ENCODE assay signal across 8 cellular contexts in genomic region chr15:92845109-92845508, GRCh38. TPM values are rescaled to one million over a fixed set of nuclear protein-coding genes. Genes with fewer than 3 reads are reported as not detected.
DNase-seq lines count a peak whose midpoint lies in the region; ATAC-seq and TF ChIP-seq lines count a peak whose summit lies in the region.

No MANE protein-coding gene starts in this region.

- H3K4me3 ChIP-seq in DOHH2 (ENCODE audit: low read length) (peak overlapping the region; percentile 36), MM.1S (ENCODE audit: low read length) (peak overlapping the region; percentile 19), adipocyte (ENCODE audit: low read length) (no peak overlapping the region)

- H3K27ac ChIP-seq in DOHH2 (ENCODE audit: low read depth, low read length) (peak overlapping the region; percentile 55), MM.1S (ENCODE audit: low read length) (peak overlapping the region; percentile 74)

- no peaks in the 10 kb centered on the region for H3K27me3 ChIP-seq in DOHH2 (ENCODE audit: control insufficient read depth, low read length)
- no peaks in the 10 kb centered on the region for H3K27me3 ChIP-seq in MM.1S (replicated peaks; ENCODE audit: insufficient read depth, low read length)
- no peaks in the 10 kb centered on the region for H3K27me3 ChIP-seq in adipocyte (replicated peaks; ENCODE audit: control insufficient read depth, insufficient read depth, low read length)

- TF ChIP-seq CTCF in DOHH2 (IDR thresholded peaks at IDR 0.05; ENCODE audit: low read depth, low read length, poor library complexity, severe bottlenecking), result no peak
- no peak for TF ChIP-seq CTCF in MM.1S (IDR thresholded peaks at IDR 0.05; ENCODE audit: low read length)

- intact Hi-C loops in left colon (cut with DNase I, micrococcal nuclease), result no loop called here

- H3K79me2 ChIP-seq in DOHH2 (ENCODE audit: control insufficient read depth, low read length) (no peaks in the 10 kb centered on the region), MM.1S (ENCODE audit: low read length) (no peaks in the 10 kb centered on the region)

- DNase-seq in MM.1S (peak; percentile 88), adipocyte (ENCODE audit: low read depth) (peak; percentile 71), left colon (no peak), NCI-H1092 (lab: John Stamatoyannopoulos, UW) (no peak), retina (no peak), C1 segment of cervical spinal cord (lab: John Stamatoyannopoulos, UW) (no peak)

- ATAC-seq in GM21381 (IDR thresholded peaks at IDR 0.05; ENCODE audit: unreplicated experiment) (peak; percentile 67), left colon (peak; percentile 84)

- H3K9me3 ChIP-seq in DOHH2 (ENCODE audit: control insufficient read depth, insufficient read depth, low read length) (peaks cover 2% of the 10 kb centered on the region; the same call in 1 of the 2 replicates), MM.1S (replicated peaks; ENCODE audit: insufficient read depth, low read length) (no peaks in the 10 kb centered on the region), adipocyte (ENCODE audit: control insufficient read depth, low read length) (no peaks in the 10 kb centered on the region)

- peak overlapping the region; percentile 66 for H3K4me2 ChIP-seq in DOHH2 (ENCODE audit: low read length)
- H3K4me2 ChIP-seq in MM.1S (ENCODE audit: low read depth, low read length), result peak overlapping the region; percentile 73

- peak overlapping the region; percentile 39 for H2AFZ ChIP-seq in MM.1S (ENCODE audit: low read length)

- H3K9me2 ChIP-seq in DOHH2 (replicated peaks; ENCODE audit: control insufficient read depth, low read length), result no peaks in the 10 kb centered on the region
- no peaks in the 10 kb centered on the region for H3K9me2 ChIP-seq in MM.1S (replicated peaks; ENCODE audit: insufficient read depth, low read length)

- H3F3A ChIP-seq in DOHH2 (ENCODE audit: control insufficient read depth, insufficient read depth), result peaks cover 11% of the 10 kb centered on the region; the same call in 1 of the 2 replicates
- peaks cover 10% of the 10 kb centered on the region for H3F3A ChIP-seq in MM.1S (ENCODE audit: insufficient read depth, low read length)

- H3K36me3 ChIP-seq in DOHH2 (ENCODE audit: control insufficient read depth, low read length) (no peaks in the 10 kb centered on the region; the same call in 1 of the 2 replicates), MM.1S (replicated peaks; ENCODE audit: insufficient read depth, low read length) (no peaks in the 10 kb centered on the region), adipocyte (ENCODE audit: control insufficient read depth, insufficient read depth, low read length, severe bottlenecking) (no peaks in the 10 kb centered on the region)

- H4K20me1 ChIP-seq in DOHH2 (ENCODE audit: control insufficient read depth, insufficient read depth, low read depth, low read length) (no peaks in the 10 kb centered on the region), MM.1S (ENCODE audit: insufficient read depth, low read length) (no peaks in the 10 kb centered on the region)

- peak overlapping the region; percentile 29; the same call in 1 of the 2 replicates for H3K9ac ChIP-seq in MM.1S (ENCODE audit: low read length)
- no peak overlapping the region for H3K9ac ChIP-seq in adipocyte (ENCODE audit: low read length)

- H3K4me1 ChIP-seq in DOHH2 (ENCODE audit: control insufficient read depth, low read length), result peaks cover 52% of the 10 kb centered on the region
- peaks cover 14% of the 10 kb centered on the region for H3K4me1 ChIP-seq in MM.1S (ENCODE audit: low read length)
- peaks cover 11% of the 10 kb centered on the region for H3K4me1 ChIP-seq in adipocyte (ENCODE audit: control insufficient read depth, insufficient read depth, low read length)

RNA-seq across cellular contexts. Expression of gene CHD2, which starts 55.0 kb away (rescaled TPM):
- total RNA-seq in left colon, result 10 to 100 TPM; 85.7 to 86.9 TPM

Comparison
In these comparisons a context has a peak if more than half of its experiments do, and no peak if none do; other contexts are left out.
1. DNase-seq: peak in MM.1S (single experiment) and adipocyte (single experiment); none in left colon (0 of 2), NCI-H1092 (single experiment), retina (single experiment) and C1 segment of cervical spinal cord (0 of 14).